Comparison of ENCODE assay signal across 14 cellular contexts in the genomic region with DNA sequence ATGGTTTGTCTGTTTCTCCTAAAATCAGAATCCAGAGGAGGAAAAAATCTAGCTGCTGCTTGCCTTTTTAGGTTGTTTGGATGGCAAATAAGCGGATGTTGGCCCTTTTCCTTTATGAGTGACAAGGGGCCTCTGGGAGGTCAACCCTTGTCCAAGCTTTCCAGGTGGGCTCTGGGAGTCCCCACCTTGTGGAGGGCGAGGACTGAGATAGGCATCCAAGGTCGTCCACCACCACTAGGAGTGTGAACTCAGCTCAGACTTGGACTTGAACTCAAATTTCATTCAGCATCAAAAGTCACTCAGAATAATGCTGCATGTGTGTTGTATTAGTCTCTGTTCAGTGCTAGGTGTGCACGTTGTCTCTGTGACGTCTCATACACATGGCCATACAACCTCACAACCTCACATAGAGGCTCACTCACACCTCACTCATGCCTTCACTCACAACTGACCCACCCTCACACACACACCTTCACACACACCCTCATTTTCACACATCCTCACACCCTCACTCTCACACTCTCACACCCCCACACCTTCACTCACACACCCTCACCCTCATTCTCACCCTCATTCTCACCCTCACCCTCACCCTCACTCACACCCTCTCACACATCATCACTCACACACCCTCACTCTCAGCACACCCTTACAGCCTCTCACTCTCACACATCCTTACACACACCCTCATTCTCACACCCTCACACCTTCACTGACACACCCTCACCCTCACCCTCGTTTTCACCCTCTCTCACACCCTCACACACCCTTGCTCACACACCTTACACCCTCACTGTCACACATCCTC. TPM values are rescaled to one million over a fixed set of nuclear protein-coding genes. Genes with fewer than 3 reads are reported as not detected.
A peak's percentile ranks its signal among the peaks of the same experiment; 100 is the strongest.
DNase-seq lines count a peak whose midpoint lies in the region; ATAC-seq, FAIRE-seq and TF ChIP-seq lines count a peak whose summit lies in the region.
"Had no signal": no experiment of that assay in that cellular context is flagged by ENCODE, and none has a peak within 500 bp of the region (broad histone marks: within the 10 kb centered on the region; RNA-seq: fewer than 3 reads in every experiment).

No MANE protein-coding gene starts in this region.

- no peak overlapping the region for H3K4me3 ChIP-seq in CD4-positive, CD25-positive, alpha-beta regulatory T cell (ENCODE audit: low read depth, low read length)
- no peak overlapping the region for H3K4me3 ChIP-seq in WERI-Rb-1 (ENCODE audit: low read depth, low read length)
- H3K4me3 ChIP-seq: BLaER1, prostate gland had no signal

- POLR2A ChIA-PET in activated naive CD8-positive, alpha-beta T cell treated with anti-CD3 and anti-CD28 coated beads, Interleukin-2, amount 10 ng/mL, durations not matched to agents 7 days and 5 days (lab: Charles Lee): no interaction called here
- POLR2A ChIA-PET in naive thymus-derived CD8-positive, alpha-beta T cell (lab: Charles Lee): no interaction called here

- no peaks in the 10 kb centered on the region for H3K9me3 ChIP-seq in CD4-positive, CD25-positive, alpha-beta regulatory T cell (ENCODE audit: control insufficient read depth in 2 of 2, low read length in 2 of 2)
- no peaks in the 10 kb centered on the region for H3K9me3 ChIP-seq in WERI-Rb-1 (ENCODE audit: severe bottlenecking)
- H3K9me3 ChIP-seq: BLaER1, prostate gland had no signal

- H3K36me3 ChIP-seq in CD4-positive, CD25-positive, alpha-beta regulatory T cell (ENCODE audit: control insufficient read depth, insufficient read depth, low read length): peaks cover 84% of the 10 kb centered on the region
- H3K36me3 ChIP-seq in WERI-Rb-1: peaks cover 52% of the 10 kb centered on the region
- H3K36me3 ChIP-seq: prostate gland had no signal

- H3K36me3 Mint-ChIP-seq in CD4-positive, CD25-positive, alpha-beta regulatory T cell: peaks cover 42% of the 10 kb centered on the region
- peaks cover 24% of the 10 kb centered on the region for H3K36me3 Mint-ChIP-seq in activated naive CD8-positive, alpha-beta T cell treated with anti-CD3 and anti-CD28 coated beads, Interleukin-2, amount 10 ng/mL, durations not matched to agents 7 days and 5 days
- H3K36me3 Mint-ChIP-seq in naive thymus-derived CD8-positive, alpha-beta T cell: peaks cover 0 to 70% (median 13%) of the 10 kb centered on the region in 3 donors

- peak; percentile 54 for FAIRE-seq in GM12891 (lab: Jason Lieb, UNC)
- FAIRE-seq: GM12892, keratinocyte had no signal

- DNase-seq in CD4-positive, CD25-positive, alpha-beta regulatory T cell: no peak
- DNase-seq in GM12891 (ENCODE audit: insufficient read length, low spot score) (no peak), WERI-Rb-1 (no peak), activated gamma-delta T cell (lab: John Stamatoyannopoulos, UW) (no peak)
- no peak for DNase-seq in activated naive CD8-positive, alpha-beta T cell treated with anti-CD3 and anti-CD28 coated beads, Interleukin-2, amount 10 ng/mL, durations not matched to agents 7 days and 5 days
- no peak for DNase-seq in naive thymus-derived CD8-positive, alpha-beta T cell
- DNase-seq: central memory CD4-positive, alpha-beta T cell; NCI-H1092 treated with DMSO at 0.1 percent for 48 hours had no signal

- H3K4me1 ChIP-seq in CD4-positive, CD25-positive, alpha-beta regulatory T cell (ENCODE audit: control insufficient read depth, insufficient read depth, low read length, poor library complexity, severe bottlenecking): no peaks in the 10 kb centered on the region
- H3K4me1 ChIP-seq: prostate gland had no signal

- peak overlapping the region in 2 of 3 donors; percentile 76 to 83 for H3K27ac Mint-ChIP-seq in CD4-positive, CD25-positive, alpha-beta regulatory T cell
- H3K27ac Mint-ChIP-seq in activated naive CD8-positive, alpha-beta T cell treated with anti-CD3 and anti-CD28 coated beads, Interleukin-2, amount 10 ng/mL, durations not matched to agents 7 days and 5 days: peak overlapping the region; percentile 24
- H3K27ac Mint-ChIP-seq in naive thymus-derived CD8-positive, alpha-beta T cell: peak overlapping the region; percentile 63 to 90 (median 80)
- H3K27ac Mint-ChIP-seq: type B pancreatic cell had no signal

- H3K4me1 Mint-ChIP-seq in CD4-positive, CD25-positive, alpha-beta regulatory T cell: peaks cover 4 to 10% (median 7%) of the 10 kb centered on the region in 4 donors
- H3K4me1 Mint-ChIP-seq in activated naive CD8-positive, alpha-beta T cell treated with anti-CD3 and anti-CD28 coated beads, Interleukin-2, amount 10 ng/mL, durations not matched to agents 7 days and 5 days: peaks cover 12% of the 10 kb centered on the region
- peaks cover 8 to 31% (median 23%) of the 10 kb centered on the region in 4 donors for H3K4me1 Mint-ChIP-seq in naive thymus-derived CD8-positive, alpha-beta T cell

- peaks cover 0 to 2% (median 0%) of the 10 kb centered on the region in 7 donors for H3K9me3 Mint-ChIP-seq in CD4-positive, CD25-positive, alpha-beta regulatory T cell
- no peaks in the 10 kb centered on the region for H3K9me3 Mint-ChIP-seq in activated naive CD8-positive, alpha-beta T cell treated with anti-CD3 and anti-CD28 coated beads, Interleukin-2, amount 10 ng/mL, durations not matched to agents 7 days and 5 days
- H3K9me3 Mint-ChIP-seq in naive thymus-derived CD8-positive, alpha-beta T cell: no peaks in the 10 kb centered on the region
- H3K9me3 Mint-ChIP-seq: type B pancreatic cell had no signal

- no peak for ATAC-seq in CD4-positive, CD25-positive, alpha-beta regulatory T cell (ENCODE audit: low read depth in 2 of 2)
- ATAC-seq in activated naive CD8-positive, alpha-beta T cell treated with anti-CD3 and anti-CD28 coated beads, Interleukin-2, amount 10 ng/mL, durations not matched to agents 7 days and 5 days (ENCODE audit: low read depth): no peak
- no peak for ATAC-seq in naive thymus-derived CD8-positive, alpha-beta T cell
- ATAC-seq in GM19452 (IDR thresholded peaks at IDR 0.05; ENCODE audit: unreplicated experiment): no peak

- H3K27me3 Mint-ChIP-seq in CD4-positive, CD25-positive, alpha-beta regulatory T cell: no peaks in the 10 kb centered on the region
- no peaks in the 10 kb centered on the region for H3K27me3 Mint-ChIP-seq in activated naive CD8-positive, alpha-beta T cell treated with anti-CD3 and anti-CD28 coated beads, Interleukin-2, amount 10 ng/mL, durations not matched to agents 7 days and 5 days
- no peaks in the 10 kb centered on the region for H3K27me3 Mint-ChIP-seq in naive thymus-derived CD8-positive, alpha-beta T cell
- H3K27me3 Mint-ChIP-seq: type B pancreatic cell had no signal

- H3K27ac ChIP-seq in CD4-positive, CD25-positive, alpha-beta regulatory T cell (ENCODE audit: insufficient read depth, low read length, poor library complexity, severe bottlenecking): no peak overlapping the region
- H3K27ac ChIP-seq in WERI-Rb-1: no peak overlapping the region
- H3K27ac ChIP-seq: BLaER1, prostate gland had no signal

- no peak overlapping the region for H3K4me3 Mint-ChIP-seq in CD4-positive, CD25-positive, alpha-beta regulatory T cell
- no peak overlapping the region for H3K4me3 Mint-ChIP-seq in activated naive CD8-positive, alpha-beta T cell treated with anti-CD3 and anti-CD28 coated beads, Interleukin-2, amount 10 ng/mL, durations not matched to agents 7 days and 5 days
- H3K4me3 Mint-ChIP-seq in naive thymus-derived CD8-positive, alpha-beta T cell: no peak overlapping the region
- H3K4me3 Mint-ChIP-seq: type B pancreatic cell had no signal

- no peak for TF ChIP-seq CTCF in WERI-Rb-1 (IDR thresholded peaks at IDR 0.05; ENCODE audit: low read depth, low read length)

- TF ChIP-seq POLR2A in GM12891 (IDR thresholded peaks at IDR 0.05; ENCODE audit: low read depth, low read length): no peak

- H3K27me3 ChIP-seq in CD4-positive, CD25-positive, alpha-beta regulatory T cell (ENCODE audit: control insufficient read depth, insufficient read depth, low read length): no peaks in the 10 kb centered on the region
- no peaks in the 10 kb centered on the region for H3K27me3 ChIP-seq in WERI-Rb-1 (ENCODE audit: insufficient read depth, low read depth, severe bottlenecking)
- H3K27me3 ChIP-seq: BLaER1 had no signal

TF ChIP-seq in GM12891, 5 proteins besides CTCF, POLR2A, EP300 and RAD21:
- TF ChIP-seq SPI1 (IDR thresholded peaks at IDR 0.05; ENCODE audit: low read depth, low read length) (no peak), POU2F2 (IDR thresholded peaks at IDR 0.05; ENCODE audit: low read depth, low read length) (no peak), POLR2AphosphoS5 (IDR thresholded peaks at IDR 0.05; ENCODE audit: low read depth, low read length) (no peak), TAF1 (IDR thresholded peaks at IDR 0.05; ENCODE audit: low read depth, low read length) (no peak), PAX5 (IDR thresholded peaks at IDR 0.05; ENCODE audit: insufficient read depth, low read length, severe bottlenecking) (no peak)

RNA-seq across cellular contexts. Expression of a gene that starts 18.0 kb away (rescaled TPM):
- total RNA-seq in CD4-positive, CD25-positive, alpha-beta regulatory T cell: 123 TPM
- 100 to 1,000 TPM; 103 to 127 (median 113) TPM for polyA plus RNA-seq in CD4-positive, CD25-positive, alpha-beta regulatory T cell
- polyA plus RNA-seq in GM12891 (2012; ENCODE audit: low read depth, missing spikeins): 45.0 TPM
- total RNA-seq in activated naive CD8-positive, alpha-beta T cell treated with anti-CD3 and anti-CD28 coated beads, Interleukin-2, amount 10 ng/mL, durations not matched to agents 7 days and 5 days: 100 to 1,000 TPM in 1 of 2 experiments, 10 to 100 TPM in 1; 99.9 to 102 TPM
- total RNA-seq in naive thymus-derived CD8-positive, alpha-beta T cell: 10 to 100 TPM; 54.4 to 54.7 TPM
- 10 to 100 TPM; 63.3 to 78.6 (median 63.7) TPM for polyA plus RNA-seq in naive thymus-derived CD8-positive, alpha-beta T cell

RNA-seq across cellular contexts. Expression of a gene that starts 23.3 kb away (rescaled TPM):
- total RNA-seq in CD4-positive, CD25-positive, alpha-beta regulatory T cell: 54.8 TPM
- 10 to 100 TPM; 12.2 to 15.5 (median 13.8) TPM for polyA plus RNA-seq in CD4-positive, CD25-positive, alpha-beta regulatory T cell
- polyA plus RNA-seq in GM12891 (2012; ENCODE audit: low read depth, missing spikeins): 2.1 TPM
- 10 to 100 TPM; 65.3 to 71.7 TPM for total RNA-seq in activated naive CD8-positive, alpha-beta T cell treated with anti-CD3 and anti-CD28 coated beads, Interleukin-2, amount 10 ng/mL, durations not matched to agents 7 days and 5 days
- 10 to 100 TPM; 11.1 to 13.6 TPM for total RNA-seq in naive thymus-derived CD8-positive, alpha-beta T cell
- polyA plus RNA-seq in naive thymus-derived CD8-positive, alpha-beta T cell: 10 to 100 TPM; 15.7 to 16.1 (median 15.8) TPM

Comparison
In these comparisons a context has a peak if more than half of its experiments do, and no peak if none do; other contexts are left out.
1. H3K27ac Mint-ChIP-seq: peak in every context shown above with its lines; median percentile 80 in naive thymus-derived CD8-positive, alpha-beta T cell; 80 in CD4-positive, CD25-positive, alpha-beta regulatory T cell; 24 in activated naive CD8-positive, alpha-beta T cell treated with anti-CD3 and anti-CD28 coated beads, Interleukin-2, amount 10 ng/mL, durations not matched to agents 7 days and 5 days.